In genomic region chr9:134052491-134052890, GRCh38 we compare ENCODE assay signal across 13 cellular contexts. TPM values are rescaled to one million over a fixed set of nuclear protein-coding genes. Genes with fewer than 3 reads are reported as not detected.
A peak's percentile ranks its signal among the peaks of the same experiment; 100 is the strongest.
DNase-seq lines count a peak whose midpoint lies in the region; ATAC-seq and TF ChIP-seq lines count a peak whose summit lies in the region.
"Had no signal": no experiment of that assay in that cellular context is flagged by ENCODE, and none has a peak within 500 bp of the region (broad histone marks: within the 10 kb centered on the region; RNA-seq: fewer than 3 reads in every experiment).

No MANE protein-coding gene starts in this region.

- H3K27me3 ChIP-seq in BE2C (no peaks in the 10 kb centered on the region), BLaER1 (no peaks in the 10 kb centered on the region), dorsolateral prefrontal cortex (no peaks in the 10 kb centered on the region), SK-N-SH (ENCODE audit: insufficient read depth) (no peaks in the 10 kb centered on the region)

- H3K27ac ChIP-seq in BLaER1: peak overlapping the region; percentile 68
- H3K27ac ChIP-seq in VCaP: 0 out of 2 replicates have a peak overlapping the region, but pooled peaks have one; percentile 10
- no peak overlapping the region for H3K27ac ChIP-seq in dorsolateral prefrontal cortex
- H3K27ac ChIP-seq in SK-N-SH (ENCODE audit: low read depth in 2 of 2, low read length in 1 of 2): no peak overlapping the region
- H3K27ac ChIP-seq: A549 had no signal

- H3F3A ChIP-seq in SK-N-SH (replicated peaks; ENCODE audit: insufficient read depth): no peaks in the 10 kb centered on the region

- intact Hi-C loops in sciatic nerve (cut with DNase I) (no loop called here), dorsolateral prefrontal cortex (cut with DNase I) (no loop called here)

- H3K9me3 ChIP-seq in BE2C: no peaks in the 10 kb centered on the region
- no peaks in the 10 kb centered on the region for H3K9me3 ChIP-seq in BLaER1
- H3K9me3 ChIP-seq in SK-N-SH: no peaks in the 10 kb centered on the region
- H3K9me3 ChIP-seq: A549 had no signal

- TF ChIP-seq CTCF in BE2C (IDR thresholded peaks at IDR 0.05; ENCODE audit: low read depth, low read length) (no peak), VCaP (conservative IDR thresholded peaks at IDR 0.05) (no peak), dorsolateral prefrontal cortex (IDR thresholded peaks at IDR 0.05 in 54 of 56, conservative IDR thresholded peaks at IDR 0.05 in 2 of 56; ENCODE audit: low read depth in 1 of 56, partially characterized antibody in 56 of 56) (no peak), SK-N-SH (IDR thresholded peaks at IDR 0.05) (no peak)

- H3K79me2 ChIP-seq in SK-N-SH (ENCODE audit: insufficient read depth): peaks cover 43% of the 10 kb centered on the region

- POLR2A ChIA-PET in SK-N-SH (lab: Yijun Ruan, JAX): no interaction called here

- H3K4me3 ChIP-seq in BE2C (ENCODE audit: low read depth, low read length) (no peak overlapping the region), BLaER1 (peak overlapping the region; percentile 48), dorsolateral prefrontal cortex (no peak overlapping the region), SK-N-SH (ENCODE audit: low read depth in 2 of 2, low read length in 1 of 2) (no peak overlapping the region)
- H3K4me3 ChIP-seq: A549, GM12878, GM23338 had no signal

- TF ChIP-seq RAD21 in SK-N-SH (IDR thresholded peaks at IDR 0.05; ENCODE audit: low read length): no peak

- WGBS in SK-N-SH (ENCODE audit: low lambda C conversion rate): 87% methylated on average over 3 of the region's 3 CpGs

- ATAC-seq in sciatic nerve: no peak
- ATAC-seq: A549, GM12878, GM23338 had no signal

- no peak for TF ChIP-seq EP300 in SK-N-SH (IDR thresholded peaks at IDR 0.05; ENCODE audit: borderline replicate concordance in 1 of 2, low read depth in 1 of 2, low read length in 1 of 2)

- no peaks in the 10 kb centered on the region for H3K9me2 ChIP-seq in SK-N-SH

- DNase-seq in BE2C: peak; percentile 1
- DNase-seq in sciatic nerve (ENCODE audit: low spot score): peak; percentile 45
- no peak for DNase-seq in dorsolateral prefrontal cortex
- no peak for DNase-seq in SK-N-SH
- DNase-seq in NCI-H69 (lab: John Stamatoyannopoulos, UW): no peak
- no peak for DNase-seq in DMS53 (lab: John Stamatoyannopoulos, UW)
- DNase-seq: CD4-positive, CD25-positive, alpha-beta regulatory T cell; H7 had no signal

- CTCF ChIA-PET in SK-N-SH (lab: Yijun Ruan, JAX): interaction anchor here (0.6 to 2.5 kb wide), 4 partner anchors 12 to 455 kb away, joined by 3 to 6 read pairs (median 6); no protein-coding TSS in a partner anchor

- H3K36me3 ChIP-seq in BE2C (peaks cover 59% of the 10 kb centered on the region), BLaER1 (peaks cover 74% of the 10 kb centered on the region), SK-N-SH (replicated peaks in 1 of 2; ENCODE audit: control insufficient read depth in 1 of 2, insufficient read depth in 2 of 2, low read length in 1 of 2) (peaks cover 0 to 54% of the 10 kb centered on the region in 2 experiments)

- H3K4me1 ChIP-seq in BE2C (no peaks in the 10 kb centered on the region), BLaER1 (peaks cover 55% of the 10 kb centered on the region), SK-N-SH (ENCODE audit: control insufficient read depth in 1 of 2, insufficient read depth in 2 of 2, low read depth in 1 of 2, low read length in 1 of 2) (peaks cover 6 to 29% of the 10 kb centered on the region in 2 experiments; a peak in 2 of 4 replicates)

- peak overlapping the region; percentile 63 for H3K9ac ChIP-seq in BLaER1
- H3K9ac ChIP-seq in SK-N-SH: no peak overlapping the region

- H3K4me2 ChIP-seq in BLaER1: peak overlapping the region; percentile 90
- H3K4me2 ChIP-seq in SK-N-SH: no peak overlapping the region
- H3K4me2 ChIP-seq: A549, GM23338 had no signal

- no peak overlapping the region for H2AFZ ChIP-seq in SK-N-SH (ENCODE audit: low read depth)
- H2AFZ ChIP-seq: GM23338 had no signal

- peaks cover 100% of the 10 kb centered on the region for H4K20me1 ChIP-seq in BLaER1
- peaks cover 42% of the 10 kb centered on the region for H4K20me1 ChIP-seq in SK-N-SH (ENCODE audit: insufficient read depth)

TF ChIP-seq in SK-N-SH, 30 proteins besides CTCF, POLR2A, EP300 and RAD21:
- TF ChIP-seq SMC3 (IDR thresholded peaks at IDR 0.05; ENCODE audit: low read depth, low read length) (no peak), FOSL2 (IDR thresholded peaks at IDR 0.05; ENCODE audit: borderline replicate concordance, low read depth) (no peak), TEAD4 (IDR thresholded peaks at IDR 0.05; ENCODE audit: borderline replicate concordance, insufficient read depth) (no peak)

RNA-seq across cellular contexts. Expression of gene BRD3, which starts 15.3 kb away (rescaled TPM):
- polyA plus RNA-seq in BE2C (2012; ENCODE audit: insufficient read depth, insufficient read length, low read depth): 79.5 TPM
- total RNA-seq in sciatic nerve: 54.4 TPM
- 10 to 100 TPM; 28.4 to 69.2 (median 48.5) TPM for total RNA-seq in dorsolateral prefrontal cortex
- 7.2 and 11.4 TPM in 2 replicates for polyA plus RNA-seq in SK-N-SH (2012; rRNA removed)
- polyA plus RNA-seq in SK-N-SH (2012; cell fraction: cytosol; rRNA removed): 10.2 and 11.5 TPM in 2 replicates
- 14.8 and 22.7 TPM in 2 replicates for polyA plus RNA-seq in SK-N-SH (2012; cell fraction: nucleus; rRNA removed)

RNA-seq across cellular contexts. Expression of gene BRD3OS, which starts 27.2 kb away (rescaled TPM):
- polyA plus RNA-seq in BE2C (2012; ENCODE audit: insufficient read depth, insufficient read length, low read depth): 108 TPM
- total RNA-seq in sciatic nerve (16.4 TPM), dorsolateral prefrontal cortex (10 to 100 TPM; 22.2 to 73.3 (median 53.2) TPM)
- 21.6 and 23.1 TPM in 2 replicates for polyA plus RNA-seq in SK-N-SH (2012; rRNA removed)
- 22.9 and 26.1 TPM in 2 replicates for polyA plus RNA-seq in SK-N-SH (2012; cell fraction: cytosol; rRNA removed)
- polyA plus RNA-seq in SK-N-SH (2012; cell fraction: nucleus; rRNA removed): 17.2 and 19.8 TPM in 2 replicates

Comparison
In these comparisons a context has a peak if more than half of its experiments do, and no peak if none do; other contexts are left out.
1. DNase-seq: peak in BE2C (single experiment) and sciatic nerve (single experiment); none in dorsolateral prefrontal cortex (0 of 10), SK-N-SH (single experiment), NCI-H69 (single experiment) and DMS53 (single experiment).
2. H3K27ac ChIP-seq: peak in BLaER1 (single experiment) and VCaP (single experiment); none in dorsolateral prefrontal cortex (0 of 59) and SK-N-SH (0 of 2).